16 cellular contexts compared by ENCODE assay signal in the genomic region with DNA sequence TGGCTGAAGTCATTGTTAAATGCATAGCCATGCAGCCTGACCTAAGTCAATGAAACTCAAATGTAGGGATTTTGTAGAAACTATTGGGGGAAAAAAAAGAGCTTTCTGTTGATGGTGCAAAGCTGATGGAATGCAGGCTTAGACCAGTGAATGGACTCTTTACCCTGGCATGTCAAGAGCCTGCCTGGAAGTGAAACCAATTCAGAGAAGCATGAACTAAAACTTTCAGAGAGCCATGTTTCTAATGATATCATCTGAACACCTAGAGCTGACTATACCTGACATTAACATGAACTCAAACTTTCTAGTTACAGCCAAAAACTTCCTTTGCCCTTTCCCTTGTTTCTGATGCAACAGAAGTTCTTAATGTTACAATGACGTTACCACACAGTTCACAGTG.
DNase-seq lines count a peak whose midpoint lies in the region; ATAC-seq and TF ChIP-seq lines count a peak whose summit lies in the region.
"Had no signal": no experiment of that assay in that cellular context is flagged by ENCODE, and none has a peak within 500 bp of the region (broad histone marks: within the 10 kb centered on the region; RNA-seq: fewer than 3 reads in every experiment).

No MANE protein-coding gene starts in this region.

- H3K4me3 ChIP-seq in GM12865 (ENCODE audit: low read depth, low read length): no peak overlapping the region
- H3K4me3 ChIP-seq: dorsolateral prefrontal cortex, upper lobe of left lung had no signal

- DNase-seq in GM12865 (ENCODE audit: low read depth): peak; percentile 10
- DNase-seq in left lobe of liver (ENCODE audit: low spot score): no peak
- DNase-seq in Right ventricle myocardium inferior (ENCODE audit: missing footprints): no peak
- no peak for DNase-seq in NCI-H446 treated with DMSO at 0.1 percent for 48 hours (lab: John Stamatoyannopoulos, UW)
- DNase-seq in NCI-H69 (lab: John Stamatoyannopoulos, UW): no peak
- no peak for DNase-seq in Ammon's horn (ENCODE audit: low spot score)
- DNase-seq: activated gamma-delta T cell treated with Interleukin-2 at 50 U/mL for 16 hours, dorsolateral prefrontal cortex, NCI-H1417 treated with DMSO at 0.1 percent for 48 hours, NCI-H446, retina, SK-N-SH, upper lobe of left lung had no signal

- ATAC-seq in GM21515 (IDR thresholded peaks at IDR 0.05; ENCODE audit: unreplicated experiment) (peak; percentile 52), HG03432 (IDR thresholded peaks at IDR 0.05; ENCODE audit: unreplicated experiment) (peak; percentile 61), left lobe of liver (peak; percentile 41), Right ventricle myocardium inferior (no peak)
- ATAC-seq: natural killer cell treated with Interleukin-12 subunit alpha and Interleukin-12 subunit beta and Interleukin-15 and Interleukin-18, amount 100 ng/mL, for 72 hours had no signal

- intact Hi-C loops in Right ventricle myocardium inferior (cut with DNase I): no loop called here

- TF ChIP-seq CTCF in GM12865 (IDR thresholded peaks at IDR 0.05; ENCODE audit: insufficient read depth, low read depth, low read length, missing control alignments): no peak
